In the genomic region with DNA sequence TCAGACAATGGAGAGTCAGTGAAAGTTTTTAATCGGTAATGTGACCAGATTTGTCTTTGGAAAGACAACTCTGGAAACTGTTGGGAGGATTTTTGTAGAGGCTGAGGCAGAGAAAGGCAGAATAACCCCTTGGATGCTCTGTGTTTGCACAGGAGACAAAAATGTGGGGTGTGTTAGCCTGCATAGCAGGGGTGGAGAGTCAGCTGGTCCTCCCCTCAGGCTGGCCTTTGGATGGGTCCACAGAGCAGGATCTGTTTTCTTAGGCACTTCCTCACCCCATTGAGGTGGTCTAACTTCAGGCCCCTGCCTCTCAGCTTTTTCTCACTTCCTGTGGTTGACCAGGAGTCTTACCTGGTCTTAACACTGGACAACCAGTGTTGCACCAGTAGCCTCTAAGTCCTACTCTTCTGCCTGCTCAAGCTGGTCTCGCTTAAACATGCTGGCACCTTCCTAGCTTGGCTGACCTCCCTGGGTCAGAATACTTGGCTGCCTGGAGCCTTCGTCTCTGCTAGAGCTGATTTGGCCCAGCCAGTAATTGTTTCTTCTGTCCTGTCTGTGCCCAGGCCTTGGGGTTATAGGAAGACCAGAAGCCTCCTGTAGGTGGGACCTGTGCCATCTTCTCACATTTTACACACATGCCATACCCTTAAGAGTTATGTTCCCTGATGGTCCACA, we compare ENCODE assay signal across 13 cellular contexts.
DNase-seq lines count a peak whose midpoint lies in the region; ATAC-seq and TF ChIP-seq lines count a peak whose summit lies in the region.
"Had no signal": no experiment of that assay in that cellular context is flagged by ENCODE, and none has a peak within 500 bp of the region (broad histone marks: within the 10 kb centered on the region; RNA-seq: fewer than 3 reads in every experiment).

No MANE protein-coding gene starts in this region.

- H3K36me3 Mint-ChIP-seq in MCF 10A (ENCODE audit: insufficient read depth, unreplicated experiment), result peaks cover 24% of the 10 kb centered on the region
- no peaks in the 10 kb centered on the region for H3K36me3 Mint-ChIP-seq in osteocyte (ENCODE audit: unreplicated experiment)

- H3K9me3 Mint-ChIP-seq in MCF 10A (ENCODE audit: unreplicated experiment), result no peaks in the 10 kb centered on the region
- no peaks in the 10 kb centered on the region for H3K9me3 Mint-ChIP-seq in osteocyte (ENCODE audit: unreplicated experiment)
- H3K9me3 Mint-ChIP-seq: neural crest cell had no signal

- CTCF ChIA-PET in MCF 10A (lab: Yijun Ruan, JAX), result interaction anchor here (0.5 to 1.5 kb wide), 2 partner anchors 11 to 85 kb away, joined by 3 to 4 read pairs; no protein-coding TSS in a partner anchor

- 84% methylated on average over 3 of the region's 3 CpGs for WGBS in prostate gland

- no peaks in the 10 kb centered on the region for H3K9me3 ChIP-seq in breast epithelium
- H3K9me3 ChIP-seq in prostate gland, result no peaks in the 10 kb centered on the region

- intact Hi-C loops in MCF 10A (cut with micrococcal nuclease), result loop anchor here (10.0 kb wide), 1 partner anchor 152 kb away; no protein-coding TSS in a partner anchor
- intact Hi-C loops in breast epithelium (cut with DNase I; ENCODE audit: low total_unique reads), result loop anchor here (5.0 kb wide), 1 partner anchor 156 kb away; no protein-coding TSS in a partner anchor
- intact Hi-C loops in head of caudate nucleus (cut with DNase I), result no loop called here
- intact Hi-C loops in prostate gland (cut with DNase I), result no loop called here

- H3K4me3 Mint-ChIP-seq in MCF 10A (ENCODE audit: unreplicated experiment), result no peak overlapping the region
- no peak overlapping the region for H3K4me3 Mint-ChIP-seq in osteocyte (ENCODE audit: unreplicated experiment)
- H3K4me3 Mint-ChIP-seq: neural crest cell had no signal

- DNase-seq in MCF 10A (ENCODE audit: unreplicated experiment) (no peak), breast epithelium (ENCODE audit: low spot score in 2 of 2) (no peak), head of caudate nucleus (peak in 24 of 42 donors; percentile 5 to 64 (median 29)), osteocyte (ENCODE audit: extremely low spot score, unreplicated experiment) (no peak), NCI-H2107 (lab: John Stamatoyannopoulos, UW) (no peak), prostate gland (ENCODE audit: low spot score) (no peak)
- no peak for DNase-seq in stimulated activated CD4-positive, alpha-beta T cell treated with anti-CD3 and anti-CD28 coated beads, Interleukin-15, amount 100 ng/mL, for 24 hours
- DNase-seq: activated CD4-positive, alpha-beta T cell treated with anti-CD3 and anti-CD28 coated beads for 4 hours; dorsolateral prefrontal cortex; NCI-H774 had no signal

- H3K4me1 Mint-ChIP-seq in MCF 10A (ENCODE audit: insufficient read depth, unreplicated experiment) (peaks cover 59% of the 10 kb centered on the region), osteocyte (ENCODE audit: unreplicated experiment) (peaks cover 87% of the 10 kb centered on the region)

- TF ChIP-seq POLR2A in breast epithelium (IDR thresholded peaks at IDR 0.05) (no peak), prostate gland (IDR thresholded peaks at IDR 0.05) (no peak)

- H3K4me1 ChIP-seq in breast epithelium (no peaks in the 10 kb centered on the region), prostate gland (replicated peaks) (no peaks in the 10 kb centered on the region)

- H3K27me3 Mint-ChIP-seq in MCF 10A (ENCODE audit: insufficient read depth, unreplicated experiment) (no peaks in the 10 kb centered on the region), osteocyte (ENCODE audit: unreplicated experiment) (no peaks in the 10 kb centered on the region)

- POLR2A ChIA-PET in MCF 10A (lab: Yijun Ruan, JAX), result interaction anchor here (0.9 to 1.6 kb wide), 3 partner anchors 52 to 154 kb away, joined by 3 read pairs; no protein-coding TSS in a partner anchor

- H3K27ac Mint-ChIP-seq in MCF 10A (ENCODE audit: low read depth, unreplicated experiment) (peak overlapping the region; percentile 18), osteocyte (ENCODE audit: unreplicated experiment) (peak overlapping the region; percentile 56)

- no peak overlapping the region for H3K4me3 ChIP-seq in breast epithelium
- no peak overlapping the region for H3K4me3 ChIP-seq in prostate gland
- H3K4me3 ChIP-seq: dorsolateral prefrontal cortex had no signal

- H3K27ac ChIP-seq in breast epithelium (no peak overlapping the region), prostate gland (no peak overlapping the region)
- H3K27ac ChIP-seq: 22Rv1, dorsolateral prefrontal cortex had no signal

- no TSS peak for BruUV-seq in MCF 10A (replicated peaks; lab: Mats Ljungman, UMichigan)

- TF ChIP-seq CTCF in MCF 10A (IDR thresholded peaks at IDR 0.05; ENCODE audit: unreplicated experiment) (no peak), breast epithelium (IDR thresholded peaks at IDR 0.05) (no peak), osteocyte (IDR thresholded peaks at IDR 0.05) (no peak), prostate gland (IDR thresholded peaks at IDR 0.05) (no peak)

- H3K27me3 ChIP-seq in breast epithelium, result no peaks in the 10 kb centered on the region
- no peaks in the 10 kb centered on the region for H3K27me3 ChIP-seq in prostate gland (replicated peaks; ENCODE audit: insufficient read depth)
- H3K27me3 ChIP-seq: dorsolateral prefrontal cortex had no signal

- ATAC-seq in GM21381 (IDR thresholded peaks at IDR 0.05; ENCODE audit: unreplicated experiment), result no peak

- H3K36me3 ChIP-seq in breast epithelium (no peaks in the 10 kb centered on the region), prostate gland (no peaks in the 10 kb centered on the region)

Comparison
In these comparisons a context has a peak if more than half of its experiments do, and no peak if none do; other contexts are left out.
1. DNase-seq: peak in head of caudate nucleus (24 of 42); none in MCF 10A (single experiment), breast epithelium (0 of 2), osteocyte (single experiment), NCI-H2107 (single experiment), prostate gland (single experiment) and stimulated activated CD4-positive, alpha-beta T cell treated with anti-CD3 and anti-CD28 coated beads, Interleukin-15, amount 100 ng/mL, for 24 hours (single experiment).
2. intact Hi-C loops: an anchor here in MCF 10A (10.0 kb wide) and breast epithelium (5.0 kb wide); none called in head of caudate nucleus and prostate gland.